ENCODE assay signal across 9 cellular contexts in genomic region chr19:15199652-15200574, GRCh38. TPM values are rescaled to one million over a fixed set of nuclear protein-coding genes. Genes with fewer than 3 reads are reported as not detected.
DNase-seq lines count a peak whose midpoint lies in the region; ATAC-seq and TF ChIP-seq lines count a peak whose summit lies in the region.
"Had no signal": no experiment of that assay in that cellular context is flagged by ENCODE, and none has a peak within 500 bp of the region (broad histone marks: within the 10 kb centered on the region; RNA-seq: fewer than 3 reads in every experiment).

No MANE protein-coding gene starts in this region.

- H3K4me3 ChIP-seq in thyroid gland (replicated peaks in 1 of 3) = peak overlapping the region in 1 of 3 donors; percentile 52

- WGBS in thyroid gland, 2 donors = 30% methylated on average over 4 of the region's 83 CpGs; no CpG with 5 or more reads in 1 of the 2 donors

- peaks cover 12 to 20% of the 10 kb centered on the region in 2 donors for H3K4me1 ChIP-seq in thyroid gland

- no peak for TF ChIP-seq CTCF in thyroid gland (IDR thresholded peaks at IDR 0.05)

- ATAC-seq in HG02870 (IDR thresholded peaks at IDR 0.05; ENCODE audit: unreplicated experiment) = no peak

- TF ChIP-seq POLR2A in thyroid gland (IDR thresholded peaks at IDR 0.05) = no peak

- DNase-seq in NCI-H748 (lab: John Stamatoyannopoulos, UW; ENCODE audit: unreplicated experiment) (peak; percentile 40), NCI-H748 treated with DMSO at 0.1 percent for 48 hours (lab: John Stamatoyannopoulos, UW) (no peak), astrocyte of the hippocampus (ENCODE audit: low read depth, low spot score) (peak; percentile 73), islet precursor cell (peak; percentile 86), thyroid gland (peak; percentile 34 to 51), NCI-H2081 treated with DMSO at 0.1 percent for 48 hours (lab: John Stamatoyannopoulos, UW) (no peak), NCI-H446 treated with DMSO at 0.1 percent for 48 hours (lab: John Stamatoyannopoulos, UW) (no peak)

- peak overlapping the region; percentile 49 to 79 (median 62) for H3K27ac ChIP-seq in thyroid gland

- no peaks in the 10 kb centered on the region for H3K9me3 ChIP-seq in thyroid gland

- no peaks in the 10 kb centered on the region for H3K36me3 ChIP-seq in thyroid gland

- no peaks in the 10 kb centered on the region for H3K27me3 ChIP-seq in thyroid gland

- intact Hi-C loops in thyroid gland (cut with DNase I) = no loop called here

RNA-seq across cellular contexts. Expression of gene NOTCH3, which starts 0.9 kb away (rescaled TPM):
- 10 to 100 TPM; 10.9 to 53.9 (median 20.0) TPM for total RNA-seq in thyroid gland

RNA-seq across cellular contexts. Expression of gene EPHX3, which starts 32.3 kb away (rescaled TPM):
- total RNA-seq in thyroid gland = 1 to 10 TPM in 1 of 4 donors, under 1 TPM in 1, not detected in 2; 0.59 to 1.1 TPM
- total RNA-seq: temporal lobe had no signal

Comparison
In these comparisons a context has a peak if more than half of its experiments do, and no peak if none do; other contexts are left out.
1. DNase-seq: peak in NCI-H748 (single experiment), astrocyte of the hippocampus (single experiment), islet precursor cell (single experiment) and thyroid gland (2 of 2); none in NCI-H748 treated with DMSO at 0.1 percent for 48 hours (single experiment), NCI-H2081 treated with DMSO at 0.1 percent for 48 hours (single experiment) and NCI-H446 treated with DMSO at 0.1 percent for 48 hours (single experiment).